Comparison of ENCODE assay signal across 18 cellular contexts in genomic region chr1:230400007-230400344, GRCh38. TPM values are rescaled to one million over a fixed set of nuclear protein-coding genes. Genes with fewer than 3 reads are reported as not detected.
DNase-seq lines count a peak whose midpoint lies in the region; ATAC-seq and TF ChIP-seq lines count a peak whose summit lies in the region.
"Had no signal": no experiment of that assay in that cellular context is flagged by ENCODE, and none has a peak within 500 bp of the region (broad histone marks: within the 10 kb centered on the region; RNA-seq: fewer than 3 reads in every experiment).

No MANE protein-coding gene starts in this region.

- H3K27me3 Mint-ChIP-seq in WTC11 (ENCODE audit: low read depth) (no peaks in the 10 kb centered on the region), endodermal cell (ENCODE audit: insufficient read depth) (no peaks in the 10 kb centered on the region), neural progenitor cell (ENCODE audit: insufficient read depth, low read depth) (peaks cover 3% of the 10 kb centered on the region)

- H3K27ac ChIP-seq in endodermal cell (ENCODE audit: low read depth, low read length) = no peak overlapping the region
- H3K27ac ChIP-seq in neural progenitor cell = no peak overlapping the region
- no peak overlapping the region for H3K27ac ChIP-seq in left lung
- no peak overlapping the region for H3K27ac ChIP-seq in suprapubic skin
- H3K27ac ChIP-seq: 22Rv1, A549, C4-2B had no signal

- no peaks in the 10 kb centered on the region for H3K79me2 ChIP-seq in neural progenitor cell (ENCODE audit: low read depth)

- TF ChIP-seq CTCF in WTC11 (IDR thresholded peaks at IDR 0.05) (no peak), endodermal cell (conservative IDR thresholded peaks at IDR 0.05) (no peak), neural progenitor cell (IDR thresholded peaks at IDR 0.05) (no peak), left lung (IDR thresholded peaks at IDR 0.05) (no peak), suprapubic skin (IDR thresholded peaks at IDR 0.05) (no peak)

- H3K4me3 ChIP-seq in endodermal cell (ENCODE audit: low read length) (no peak overlapping the region), neural progenitor cell (no peak overlapping the region), left lung (no peak overlapping the region), suprapubic skin (no peak overlapping the region)
- H3K4me3 ChIP-seq: A549 had no signal

- intact Hi-C loops in left lung (cut with DNase I) = no loop called here

- TF ChIP-seq POLR2A in suprapubic skin (IDR thresholded peaks at IDR 0.05) = no peak

- 86 to 100% methylated on average over 1 to 8 of the region's 8 CpGs for WGBS in endodermal cell (ENCODE audit: insufficient coverage in 1 of 2, insufficient read length in 1 of 2), 2 experiments
- 60% methylated on average over 8 of the region's 8 CpGs for WGBS in suprapubic skin

- peaks cover 4% of the 10 kb centered on the region; the same call in 1 of the 2 replicates for H3K9me3 Mint-ChIP-seq in WTC11
- H3K9me3 Mint-ChIP-seq in endodermal cell = no peaks in the 10 kb centered on the region
- no peaks in the 10 kb centered on the region for H3K9me3 Mint-ChIP-seq in neural progenitor cell
- H3K9me3 Mint-ChIP-seq: CD4-positive, alpha-beta T cell; IgD-negative memory B cell had no signal

- H3K9ac ChIP-seq in endodermal cell (ENCODE audit: extremely low read depth, low read length, poor library complexity, severe bottlenecking) (no peak overlapping the region), neural progenitor cell (no peak overlapping the region)

- TF ChIP-seq EP300 in suprapubic skin (IDR thresholded peaks at IDR 0.05) = no peak

- peaks cover 44% of the 10 kb centered on the region for H3K4me1 Mint-ChIP-seq in WTC11
- peaks cover 6% of the 10 kb centered on the region for H3K4me1 Mint-ChIP-seq in endodermal cell
- peaks cover 16% of the 10 kb centered on the region for H3K4me1 Mint-ChIP-seq in neural progenitor cell
- H3K4me1 Mint-ChIP-seq: IgD-negative memory B cell had no signal

- no peak overlapping the region for H3K4me3 Mint-ChIP-seq in WTC11
- H3K4me3 Mint-ChIP-seq in endodermal cell = no peak overlapping the region
- no peak overlapping the region for H3K4me3 Mint-ChIP-seq in neural progenitor cell
- H3K4me3 Mint-ChIP-seq: CD4-positive, alpha-beta T cell; HFFc6 had no signal

- ATAC-seq in WTC11 = peak; percentile 64
- ATAC-seq in left lung = no peak
- ATAC-seq: A549, HepG2 had no signal

- H3K27ac Mint-ChIP-seq in WTC11 (peak overlapping the region; percentile 46), endodermal cell (no peak overlapping the region), neural progenitor cell (peak overlapping the region; percentile 35)
- H3K27ac Mint-ChIP-seq: CD4-positive, alpha-beta T cell; HFFc6; IgD-negative memory B cell had no signal

- POLR2A ChIA-PET in WTC11 (lab: Charles Lee) = no interaction called here

- no peaks in the 10 kb centered on the region for H3K4me1 ChIP-seq in endodermal cell (ENCODE audit: control insufficient read depth, insufficient read depth, low read length)
- no peaks in the 10 kb centered on the region for H3K4me1 ChIP-seq in neural progenitor cell
- no peaks in the 10 kb centered on the region for H3K4me1 ChIP-seq in left lung
- no peaks in the 10 kb centered on the region for H3K4me1 ChIP-seq in suprapubic skin
- H3K4me1 ChIP-seq: A549, Caco-2 had no signal

- no peaks in the 10 kb centered on the region for H3K36me3 ChIP-seq in endodermal cell (ENCODE audit: control insufficient read depth, insufficient read depth, low read length)
- no peaks in the 10 kb centered on the region for H3K36me3 ChIP-seq in neural progenitor cell
- H3K36me3 ChIP-seq in left lung = no peaks in the 10 kb centered on the region
- H3K36me3 ChIP-seq in suprapubic skin = no peaks in the 10 kb centered on the region

- H3K4me2 ChIP-seq in neural progenitor cell = no peak overlapping the region
- H3K4me2 ChIP-seq: A549 had no signal

- H3K36me3 Mint-ChIP-seq in WTC11 (peaks cover 3% of the 10 kb centered on the region; the same call in 1 of the 2 replicates), endodermal cell (ENCODE audit: low read depth) (no peaks in the 10 kb centered on the region), neural progenitor cell (no peaks in the 10 kb centered on the region)
- H3K36me3 Mint-ChIP-seq: IgD-negative memory B cell had no signal

- H3K27me3 ChIP-seq in endodermal cell (ENCODE audit: control insufficient read depth, insufficient read depth, low read length, poor library complexity, severe bottlenecking) (no peaks in the 10 kb centered on the region), neural progenitor cell (no peaks in the 10 kb centered on the region), left lung (no peaks in the 10 kb centered on the region), suprapubic skin (peaks cover 3% of the 10 kb centered on the region)

- no peak overlapping the region for H2AFZ ChIP-seq in neural progenitor cell (replicated peaks)

- no peaks in the 10 kb centered on the region for H3F3A ChIP-seq in neural progenitor cell (ENCODE audit: low read depth)

- no peaks in the 10 kb centered on the region for H4K20me1 ChIP-seq in neural progenitor cell (ENCODE audit: low read depth)

- no peaks in the 10 kb centered on the region for H3K9me3 ChIP-seq in endodermal cell (ENCODE audit: control insufficient read depth, low read length)
- H3K9me3 ChIP-seq in neural progenitor cell (ENCODE audit: low read depth) = no peaks in the 10 kb centered on the region
- no peaks in the 10 kb centered on the region for H3K9me3 ChIP-seq in left lung
- no peaks in the 10 kb centered on the region for H3K9me3 ChIP-seq in suprapubic skin
- H3K9me3 ChIP-seq: A549, Caco-2 had no signal

- DNase-seq in ELF-1 (ENCODE audit: low read depth, low spot score) = peak; percentile 50
- peak; percentile 46 for DNase-seq in WTC11 (ENCODE audit: low spot score)
- DNase-seq in endodermal cell = peak; percentile 61
- DNase-seq in neural progenitor cell (ENCODE audit: low spot score) = no peak
- DNase-seq in left lung = no peak
- no peak for DNase-seq in suprapubic skin (ENCODE audit: low spot score in 2 of 2)
- no peak for DNase-seq in stimulated activated CD4-positive, alpha-beta T cell treated with anti-CD3 and anti-CD28 coated beads, Interleukin-15, amount 100 ng/mL, for 24 hours
- DNase-seq: AML-193; Caco-2; CD4-positive, alpha-beta T cell; GF-D8; HCEC 1CT; HFFc6 had no signal

- CTCF ChIA-PET in WTC11 (lab: Charles Lee) = interaction anchor here (1.0 to 1.4 kb wide), 3 partner anchors 24 to 242 kb away, joined by 3 to 4 read pairs (median 3); no protein-coding TSS in a partner anchor

TF ChIP-seq in WTC11, 78 proteins besides CTCF, POLR2A, EP300 and RAD21:
- TF ChIP-seq HMGXB4 (CRISPR knock-in tag; IDR thresholded peaks at IDR 0.05) (no peak), IRF1 (CRISPR knock-in tag; IDR thresholded peaks at IDR 0.05) (no peak), PRRX2 (CRISPR knock-in tag; IDR thresholded peaks at IDR 0.05) (no peak), ZNF671 (CRISPR knock-in tag; IDR thresholded peaks at IDR 0.05) (no peak)

RNA-seq across cellular contexts. Expression of gene PGBD5, which starts 26.2 kb away (rescaled TPM):
- total RNA-seq in WTC11 (2021) (16.7 to 23.8 TPM (median 18.9 TPM) in 3 replicates), endodermal cell (1 to 10 TPM; 1.3 to 4.6 TPM), neural progenitor cell (ENCODE audit: low replicate concordance) (1.2 and 3.6 TPM in 2 replicates), left lung (10 to 100 TPM in 1 of 2 donors, 1 to 10 TPM in 1; 2.3 to 10.1 TPM), suprapubic skin (1 to 10 TPM in 1 of 4 donors, under 1 TPM in 3; 0.16 to 1.4 (median 0.51) TPM)
- 5.8 TPM for polyA plus RNA-seq in endodermal cell (2013, experiment 1 of 2)
- 4.1 TPM for polyA plus RNA-seq in endodermal cell (2013, experiment 2 of 2)
- total RNA-seq: CD4-positive, alpha-beta T cell had no signal
- polyA plus RNA-seq: IgD-negative memory B cell had no signal

Comparison
In these comparisons a context has a peak if more than half of its experiments do, and no peak if none do; other contexts are left out.
1. DNase-seq: peak in ELF-1 (single experiment), WTC11 (single experiment) and endodermal cell (single experiment); none in neural progenitor cell (single experiment), left lung (0 of 2), suprapubic skin (0 of 2) and stimulated activated CD4-positive, alpha-beta T cell treated with anti-CD3 and anti-CD28 coated beads, Interleukin-15, amount 100 ng/mL, for 24 hours (single experiment).